ENCODE assay signal across 8 cellular contexts in the genomic region with DNA sequence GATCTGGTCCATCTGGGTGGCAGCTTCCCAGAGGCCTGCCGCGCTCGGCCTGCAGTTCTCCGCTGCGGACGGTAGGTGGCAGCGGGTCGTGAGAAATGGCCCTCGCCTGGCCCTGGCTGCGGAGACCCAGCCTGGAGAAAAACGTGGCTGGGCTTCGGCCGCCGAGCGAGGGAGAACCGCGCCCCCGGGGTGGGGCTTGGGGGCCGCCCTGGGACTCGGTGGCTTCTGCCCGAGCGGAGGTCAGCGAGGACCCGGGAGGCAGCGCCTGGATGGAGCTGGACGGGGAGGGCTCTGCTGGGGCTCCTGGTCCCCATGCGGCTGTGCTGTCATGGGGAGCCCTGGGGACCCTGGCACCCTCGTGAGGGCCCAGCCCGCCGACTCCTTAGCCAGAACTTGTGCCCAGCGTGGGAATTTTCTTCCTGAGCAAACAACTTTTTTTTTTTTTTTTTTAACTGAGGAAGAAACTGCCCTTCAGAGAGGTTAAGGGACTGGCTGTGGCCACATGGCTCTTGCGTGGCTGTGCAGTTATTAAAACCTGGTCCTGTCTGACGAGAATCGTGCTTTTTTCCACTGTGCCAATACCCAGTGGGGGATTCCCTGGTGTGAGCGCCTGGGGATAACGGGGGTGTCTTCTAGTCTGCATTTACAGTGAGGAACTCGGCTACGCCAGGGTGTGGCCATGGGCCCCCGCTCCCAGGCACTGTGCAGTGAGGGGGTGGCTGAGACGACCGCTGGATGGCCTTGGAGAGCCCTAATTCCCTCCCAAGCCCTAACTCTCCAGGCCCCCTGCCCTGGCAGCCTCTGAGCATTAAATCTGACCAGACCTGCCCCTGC.
DNase-seq lines count a peak whose midpoint lies in the region; ATAC-seq and TF ChIP-seq lines count a peak whose summit lies in the region.

No MANE protein-coding gene starts in this region.

- H3K36me3 ChIP-seq in HUES64 (ENCODE audit: insufficient read depth, low read length), result no peaks in the 10 kb centered on the region
- H3K36me3 ChIP-seq in PC-9 (ENCODE audit: low read depth), result no peaks in the 10 kb centered on the region

- no peaks in the 10 kb centered on the region for H3K79me2 ChIP-seq in PC-9 (ENCODE audit: low read depth)

- POLR2A ChIA-PET in PC-9 (lab: Charles Lee; ENCODE audit: unreplicated experiment), result interaction anchor here (0.6 kb wide), 1 partner anchor 1087 kb away, joined by 3 read pairs; no protein-coding TSS in a partner anchor

- H3K27me3 ChIP-seq in HUES64 (ENCODE audit: insufficient read depth, low read length), result no peaks in the 10 kb centered on the region
- no peaks in the 10 kb centered on the region for H3K27me3 ChIP-seq in PC-9 (ENCODE audit: insufficient read depth, low read depth)

- peak; percentile 99 for ATAC-seq in GM21528 (IDR thresholded peaks at IDR 0.05; ENCODE audit: low FRiP score, unreplicated experiment)
- ATAC-seq in natural killer cell, result peak; percentile 91 to 97 (median 97)
- peak; percentile 92 for ATAC-seq in stimulated activated naive B cell treated with anti-CD40 and anti-IgM and Interleukin-4, amounts not matched to agents 10 μg/mL and 1 μg/mL and 100 μg/mL, for 72 hours (replicated peaks)

- CTCF ChIA-PET in PC-9 (lab: Charles Lee), result no interaction called here

- H3K27ac ChIP-seq in HUES64 (ENCODE audit: low read depth, low read length) (no peak overlapping the region), PC-9 (peak overlapping the region; percentile 88)

- H4K20me1 ChIP-seq in PC-9 (ENCODE audit: insufficient read depth), result no peaks in the 10 kb centered on the region

- no peak overlapping the region for H3K27ac Mint-ChIP-seq in natural killer cell
- no peak overlapping the region for H3K27ac Mint-ChIP-seq in stimulated activated naive B cell treated with anti-CD40 and anti-IgM and Interleukin-4, amounts not matched to agents 10 μg/mL and 1 μg/mL and 100 μg/mL, for 72 hours

- peaks cover 14 to 25% of the 10 kb centered on the region in 2 donors for H3K27me3 Mint-ChIP-seq in natural killer cell (ENCODE audit: low read depth in 2 of 2)
- peaks cover 14 to 19% of the 10 kb centered on the region in 2 donors for H3K27me3 Mint-ChIP-seq in stimulated activated naive B cell treated with anti-CD40 and anti-IgM and Interleukin-4, amounts not matched to agents 10 μg/mL and 1 μg/mL and 100 μg/mL, for 72 hours

- intact Hi-C loops in PC-9 (cut with micrococcal nuclease; ENCODE audit: unreplicated experiment), result loop anchor here (1.0 to 10.0 kb wide), 7 partner anchors 118 to 963 kb away; no protein-coding TSS in a partner anchor
- intact Hi-C loops in natural killer cell (cut with micrococcal nuclease), result no loop called here

- H3K4me2 ChIP-seq in PC-9, result peak overlapping the region; percentile 75

- no peak overlapping the region for H3K4me3 Mint-ChIP-seq in natural killer cell
- H3K4me3 Mint-ChIP-seq in stimulated activated naive B cell treated with anti-CD40 and anti-IgM and Interleukin-4, amounts not matched to agents 10 μg/mL and 1 μg/mL and 100 μg/mL, for 72 hours, result no peak overlapping the region

- 11% methylated on average over 41 of the region's 41 CpGs for WGBS in HUES64

- peak overlapping the region; percentile 46 for H3K4me3 ChIP-seq in HUES64 (ENCODE audit: low read length)
- H3K4me3 ChIP-seq in PC-9, result peak overlapping the region; percentile 52; the same call in 1 of the 2 replicates
- H3K4me3 ChIP-seq in fibroblast of mammary gland (ENCODE audit: control insufficient read depth, low read depth, low read length), result peak overlapping the region; percentile 8

- BruUV-seq in PC-9 (replicated peaks; lab: Mats Ljungman, UMichigan), result TSS peak; percentile 91

- peaks cover 13% of the 10 kb centered on the region for H3F3A ChIP-seq in PC-9 (ENCODE audit: insufficient read depth, low read depth)

- H3K9me3 ChIP-seq in HUES64 (ENCODE audit: insufficient read depth, low read depth, low read length) (no peaks in the 10 kb centered on the region), PC-9 (ENCODE audit: insufficient read depth, low read depth) (no peaks in the 10 kb centered on the region)

- peak; percentile 91 for DNase-seq in DMS153 treated with DMSO at 0.1 percent for 48 hours (lab: John Stamatoyannopoulos, UW; ENCODE audit: unreplicated experiment)
- DNase-seq in PC-9, result peak; percentile 77 to 92
- DNase-seq in activated T-helper 1 cell treated with anti-CD3 and anti-CD28 coated beads, Interleukin-2, amount 50 U/mL, for 16 hours (ENCODE audit: low read depth in 1 of 2, low spot score in 1 of 2), result peak; percentile 20 to 31
- DNase-seq in fibroblast of mammary gland (ENCODE audit: low read depth), result peak; percentile 84
- DNase-seq in natural killer cell, result peak; percentile 60
- DNase-seq in stimulated activated naive B cell treated with anti-CD40 and anti-IgM and Interleukin-4, amounts not matched to agents 10 μg/mL and 1 μg/mL and 100 μg/mL, for 72 hours, result peak; percentile 71

- H3K4me1 Mint-ChIP-seq in natural killer cell, result peaks cover 0 to 6% of the 10 kb centered on the region in 2 donors
- H3K4me1 Mint-ChIP-seq in stimulated activated naive B cell treated with anti-CD40 and anti-IgM and Interleukin-4, amounts not matched to agents 10 μg/mL and 1 μg/mL and 100 μg/mL, for 72 hours, result no peaks in the 10 kb centered on the region

- H3K9ac ChIP-seq in HUES64 (ENCODE audit: low read depth, low read length), result no peak overlapping the region; the same call in 1 of the 2 replicates

- peak; percentile 90 for TF ChIP-seq CTCF in PC-9 (conservative IDR thresholded peaks at IDR 0.05)
- TF ChIP-seq CTCF in fibroblast of mammary gland (conservative IDR thresholded peaks at IDR 0.05; ENCODE audit: control insufficient read depth, insufficient read depth, low read depth, low read length), result peak; percentile 75
- TF ChIP-seq CTCF in natural killer cell (IDR thresholded peaks at IDR 0.05), result peak; percentile 68

- H2AFZ ChIP-seq in PC-9, result peak overlapping the region; percentile 75; the same call in 1 of the 2 replicates

- no peaks in the 10 kb centered on the region for H3K36me3 Mint-ChIP-seq in natural killer cell
- no peaks in the 10 kb centered on the region for H3K36me3 Mint-ChIP-seq in stimulated activated naive B cell treated with anti-CD40 and anti-IgM and Interleukin-4, amounts not matched to agents 10 μg/mL and 1 μg/mL and 100 μg/mL, for 72 hours

- no peaks in the 10 kb centered on the region for H3K9me3 Mint-ChIP-seq in natural killer cell
- no peaks in the 10 kb centered on the region for H3K9me3 Mint-ChIP-seq in stimulated activated naive B cell treated with anti-CD40 and anti-IgM and Interleukin-4, amounts not matched to agents 10 μg/mL and 1 μg/mL and 100 μg/mL, for 72 hours

- H3K4me1 ChIP-seq in HUES64 (ENCODE audit: insufficient read depth, low read length) (peaks cover 8% of the 10 kb centered on the region; the same call in 1 of the 2 replicates), PC-9 (replicated peaks; ENCODE audit: insufficient read depth) (peaks cover 50% of the 10 kb centered on the region)

- H3K9me2 ChIP-seq in PC-9 (ENCODE audit: insufficient read depth), result no peaks in the 10 kb centered on the region

Comparison
In these comparisons a context has a peak if more than half of its experiments do, and no peak if none do; other contexts are left out.
1. DNase-seq: peak in every context shown above with its lines; median percentile 91 in DMS153 treated with DMSO at 0.1 percent for 48 hours; 84 in PC-9; 84 in fibroblast of mammary gland; 71 in stimulated activated naive B cell treated with anti-CD40 and anti-IgM and Interleukin-4, amounts not matched to agents 10 μg/mL and 1 μg/mL and 100 μg/mL, for 72 hours; 60 in natural killer cell; 26 in activated T-helper 1 cell treated with anti-CD3 and anti-CD28 coated beads, Interleukin-2, amount 50 U/mL, for 16 hours.